Comparison of ENCODE assay signal across 18 cellular contexts in genomic region chr4:17702666-17703065, GRCh38.
DNase-seq lines count a peak whose midpoint lies in the region; ATAC-seq, FAIRE-seq and TF ChIP-seq lines count a peak whose summit lies in the region.
"Had no signal": no experiment of that assay in that cellular context is flagged by ENCODE, and none has a peak within 500 bp of the region (broad histone marks: within the 10 kb centered on the region; RNA-seq: fewer than 3 reads in every experiment).

No MANE protein-coding gene starts in this region.

- no peak for ATAC-seq in K562
- peak; percentile 39 for ATAC-seq in mucosa of descending colon
- ATAC-seq in HG02870 (IDR thresholded peaks at IDR 0.05; ENCODE audit: unreplicated experiment): no peak

- no peak overlapping the region for H4K8ac ChIP-seq in H9 (replicated peaks; ENCODE audit: insufficient read length, low read depth, low read length)

- H2AK5ac ChIP-seq in H9 (ENCODE audit: insufficient read length, low read length): no peak overlapping the region

- H3K23me2 ChIP-seq in H9 (ENCODE audit: insufficient read length, low read depth, low read length, poor library complexity, severe bottlenecking): no peaks in the 10 kb centered on the region

- H3K14ac ChIP-seq in H9 (ENCODE audit: insufficient read depth, low read length): no peak overlapping the region

- no peak overlapping the region for H2BK20ac ChIP-seq in H9 (ENCODE audit: low read depth, low read length, poor library complexity, severe bottlenecking)

- no peak overlapping the region for H2BK5ac ChIP-seq in H9 (ENCODE audit: insufficient read length, low read length)

- intact Hi-C loops in K562 (cut with micrococcal nuclease): no loop called here
- intact Hi-C loops in mucosa of descending colon (cut with DNase I, micrococcal nuclease): no loop called here
- intact Hi-C loops in activated CD4-positive, alpha-beta memory T cell treated with anti-CD3 and anti-CD28 coated beads for 36 hours (cut with micrococcal nuclease): no loop called here

- no peak overlapping the region for H3K4me3 ChIP-seq in K562
- no peak overlapping the region for H3K4me3 ChIP-seq in mucosa of descending colon
- H3K4me3 ChIP-seq: SJSA1 had no signal

- no peak overlapping the region for H3K27ac Mint-ChIP-seq in H9
- no peak overlapping the region for H3K27ac Mint-ChIP-seq in activated CD4-positive, alpha-beta memory T cell treated with anti-CD3 and anti-CD28 coated beads for 36 hours
- H3K27ac Mint-ChIP-seq: CD4-positive, alpha-beta T cell had no signal

- POLR2A ChIA-PET in K562 (lab: Yijun Ruan, JAX): no interaction called here
- POLR2A ChIA-PET in activated CD4-positive, alpha-beta memory T cell treated with anti-CD3 and anti-CD28 coated beads for 36 hours (lab: Charles Lee): no interaction called here

- no peak for TF ChIP-seq RAD21 in K562 (CRISPR knock-in tag; conservative IDR thresholded peaks at IDR 0.05 in 1 of 2, IDR thresholded peaks at IDR 0.05 in 1 of 2)

- BruUV-seq in K562 (replicated peaks; lab: Mats Ljungman, UMichigan): no TSS peak

- no peak for TF ChIP-seq POLR2A in K562 (conservative IDR thresholded peaks at IDR 0.05)

- H4K20me1 ChIP-seq in K562 (replicated peaks; ENCODE audit: control insufficient read depth, insufficient read depth, low read length) (no peaks in the 10 kb centered on the region), H9 (ENCODE audit: control insufficient read depth, insufficient read depth, insufficient read length) (no peaks in the 10 kb centered on the region)

- H3K9me3 Mint-ChIP-seq in H9: peaks cover 0 to 7% of the 10 kb centered on the region in 2 experiments; a peak in 2 of 5 replicates
- peaks cover 10% of the 10 kb centered on the region for H3K9me3 Mint-ChIP-seq in activated CD4-positive, alpha-beta memory T cell treated with anti-CD3 and anti-CD28 coated beads for 36 hours

- no peak overlapping the region for H3K56ac ChIP-seq in H9 (ENCODE audit: insufficient read length, low read depth, low read length)

- H3K9ac ChIP-seq in K562 (ENCODE audit: insufficient read depth in 1 of 2, low read depth in 2 of 2, low read length in 2 of 2) (no peak overlapping the region), H9 (ENCODE audit: extremely low read depth, insufficient read length, low read length) (no peak overlapping the region)

- no peak overlapping the region for H3K4me3 Mint-ChIP-seq in H9
- H3K4me3 Mint-ChIP-seq in activated CD4-positive, alpha-beta memory T cell treated with anti-CD3 and anti-CD28 coated beads for 36 hours: no peak overlapping the region
- H3K4me3 Mint-ChIP-seq: CD4-positive, alpha-beta T cell had no signal

- H2BK120ac ChIP-seq in H9 (ENCODE audit: low read depth, low read length, poor library complexity, severe bottlenecking): no peak overlapping the region

- H3K4me1 Mint-ChIP-seq in H9: no peaks in the 10 kb centered on the region
- H3K4me1 Mint-ChIP-seq in activated CD4-positive, alpha-beta memory T cell treated with anti-CD3 and anti-CD28 coated beads for 36 hours (ENCODE audit: low read depth): no peaks in the 10 kb centered on the region

- H3K27me3 ChIP-seq in K562 (ENCODE audit: control insufficient read depth in 2 of 2, insufficient read depth in 2 of 2, low read length in 2 of 2) (peaks cover 12 to 19% of the 10 kb centered on the region in 2 experiments; a peak in 4 of 5 replicates), H9 (ENCODE audit: insufficient read depth, low read length) (no peaks in the 10 kb centered on the region)
- H3K27me3 ChIP-seq: BE2C, SJSA1 had no signal

- H2AFZ ChIP-seq in K562 (ENCODE audit: low read depth, low read length): no peak overlapping the region
- H2AFZ ChIP-seq in H9 (ENCODE audit: low read length): no peak overlapping the region

- no peak overlapping the region for H3K18ac ChIP-seq in H9 (ENCODE audit: insufficient read length, low read depth, low read length)

- no peak overlapping the region for H3K4ac ChIP-seq in H9 (ENCODE audit: low read depth, low read length)

- H3K36me3 ChIP-seq in K562 (ENCODE audit: control insufficient read depth, insufficient read depth, low read length) (no peaks in the 10 kb centered on the region), mucosa of descending colon (ENCODE audit: low read depth) (no peaks in the 10 kb centered on the region)
- H3K36me3 ChIP-seq: BE2C, SJSA1 had no signal

- in situ Hi-C loops in G401 (cut with HindIII; ENCODE audit: low sequenced_read_pairs): no loop called here
- in situ Hi-C loops in K562 (cut with MboI): no loop called here

- no peaks in the 10 kb centered on the region; a peak in 1 of 7 replicates for H3K36me3 Mint-ChIP-seq in H9 (ENCODE audit: insufficient read depth in 1 of 3, low read depth in 3 of 3)
- peaks cover 1% of the 10 kb centered on the region for H3K36me3 Mint-ChIP-seq in activated CD4-positive, alpha-beta memory T cell treated with anti-CD3 and anti-CD28 coated beads for 36 hours

- H3K27me3 Mint-ChIP-seq in H9 (ENCODE audit: low read depth): no peaks in the 10 kb centered on the region; the same call in 1 of the 2 replicates
- H3K27me3 Mint-ChIP-seq in activated CD4-positive, alpha-beta memory T cell treated with anti-CD3 and anti-CD28 coated beads for 36 hours: no peaks in the 10 kb centered on the region
- H3K27me3 Mint-ChIP-seq: CD4-positive, alpha-beta T cell had no signal

- H3K79me2 ChIP-seq in K562 (ENCODE audit: control insufficient read depth, insufficient read depth, low read length) (no peaks in the 10 kb centered on the region), H9 (ENCODE audit: insufficient read depth, low read length) (no peaks in the 10 kb centered on the region)

- H3T11ph ChIP-seq in H9 (ENCODE audit: low read length): no peak overlapping the region

- no peak overlapping the region for H4K5ac ChIP-seq in H9 (ENCODE audit: insufficient read length, low read depth, low read length)

- H3K9me3 ChIP-seq in K562 (replicated peaks; ENCODE audit: control insufficient read depth, insufficient read depth, low read depth, low read length): no peaks in the 10 kb centered on the region
- peaks cover 5% of the 10 kb centered on the region for H3K9me3 ChIP-seq in mucosa of descending colon
- no peaks in the 10 kb centered on the region for H3K9me3 ChIP-seq in H9 (ENCODE audit: control insufficient read depth, low read depth, low read length)
- H3K9me3 ChIP-seq: BE2C, SJSA1 had no signal

- CTCF ChIA-PET in K562 (lab: Yijun Ruan, JAX; ENCODE audit: low intra/inter-chr PET ratio): no interaction called here
- CTCF ChIA-PET in activated CD4-positive, alpha-beta memory T cell treated with anti-CD3 and anti-CD28 coated beads for 36 hours (lab: Charles Lee): no interaction called here

- H3K9me1 ChIP-seq in K562 (ENCODE audit: control insufficient read depth, insufficient read depth, low read length): no peaks in the 10 kb centered on the region

- no peak overlapping the region for H2BK15ac ChIP-seq in H9 (ENCODE audit: low read depth, low read length)

- no peak overlapping the region for H3K27ac ChIP-seq in K562 (ENCODE audit: extremely low read depth, low read depth, low read length)
- H3K27ac ChIP-seq in H9 (ENCODE audit: insufficient read length, low read depth, low read length): no peak overlapping the region
- H3K27ac ChIP-seq: SJSA1 had no signal

- H3K79me1 ChIP-seq in H9 (ENCODE audit: insufficient read depth, low read depth, low read length, poor library complexity, severe bottlenecking): no peaks in the 10 kb centered on the region

- WGBS in K562 (ENCODE audit: insufficient coverage, low coverage, missing lambda C conversion rate): 0% methylated on average over 4 of the region's 4 CpGs
- WGBS in H9 (ENCODE audit: extremely low coverage, insufficient read length, low lambda C conversion rate): no CpG with 5 or more reads among the region's 4 CpGs

- H2BK12ac ChIP-seq in H9 (ENCODE audit: insufficient read length, low read depth, low read length): no peak overlapping the region

- no peak overlapping the region for H4K91ac ChIP-seq in H9 (ENCODE audit: insufficient read length, low read depth, low read length)

- TF ChIP-seq CTCF in K562 (IDR thresholded peaks at IDR 0.05 in 2 of 3, conservative IDR thresholded peaks at IDR 0.05 in 1 of 3; ENCODE audit: insufficient read depth in 2 of 3, low read depth in 1 of 3, low read length in 3 of 3) (no peak), mucosa of descending colon (IDR thresholded peaks at IDR 0.05) (no peak), H9 (conservative IDR thresholded peaks at IDR 0.05) (no peak)

- H3K4me2 ChIP-seq in K562 (ENCODE audit: insufficient read depth, low read length) (no peak overlapping the region), H9 (ENCODE audit: insufficient read depth, insufficient read length, low read length) (no peak overlapping the region)

- no peak overlapping the region for H3K23ac ChIP-seq in H9 (ENCODE audit: insufficient read length, low read depth, low read length)

- FAIRE-seq in K562 (lab: Jason Lieb, UNC): no peak
- FAIRE-seq: GM12892, H1 had no signal

- peak in 2 of 3 experiments; percentile 5 to 63 for DNase-seq in NCI-H1417 (lab: John Stamatoyannopoulos, UW)
- no peak for DNase-seq in NCI-H1417 treated with DMSO at 0.1 percent for 48 hours (lab: John Stamatoyannopoulos, UW)
- DNase-seq in G401 (ENCODE audit: low spot score): peak; percentile 82
- DNase-seq in K562 (ENCODE audit: extremely low read depth in 1 of 4, low spot score in 3 of 4): no peak
- no peak for DNase-seq in mucosa of descending colon
- DNase-seq in H9: no peak
- DNase-seq in activated CD4-positive, alpha-beta memory T cell treated with anti-CD3 and anti-CD28 coated beads for 36 hours: no peak
- DNase-seq: 8988T; BE2C; CD4-positive, alpha-beta T cell; Kasumi-1; NCI-H1105; NCI-H1930; NCI-H510A treated with DMSO at 0.1 percent for 48 hours had no signal

- no peaks in the 10 kb centered on the region for H3K4me1 ChIP-seq in K562 (replicated peaks in 1 of 2; ENCODE audit: control insufficient read depth in 2 of 2, insufficient read depth in 2 of 2, low read length in 2 of 2)
- H3K4me1 ChIP-seq in mucosa of descending colon (ENCODE audit: low read depth): peaks cover 12% of the 10 kb centered on the region
- no peaks in the 10 kb centered on the region for H3K4me1 ChIP-seq in H9 (ENCODE audit: insufficient read depth, low read length)
- H3K4me1 ChIP-seq: BE2C, SJSA1 had no signal

- no peak for TF ChIP-seq EP300 in K562 (IDR thresholded peaks at IDR 0.05; ENCODE audit: low read length)

TF ChIP-seq in K562, 482 proteins besides CTCF, POLR2A, EP300 and RAD21:
- TF ChIP-seq RFX1 (IDR thresholded peaks at IDR 0.05) (peak; percentile 17; the same call in 1 of the 2 replicates), ZNF133 (CRISPR knock-in tag; IDR thresholded peaks at IDR 0.05) (no peak)

Comparison
In these comparisons a context has a peak if more than half of its experiments do, and no peak if none do; other contexts are left out.
1. DNase-seq: peak in NCI-H1417 (2 of 3) and G401 (single experiment); none in NCI-H1417 treated with DMSO at 0.1 percent for 48 hours (single experiment), K562 (0 of 4), mucosa of descending colon (0 of 3), H9 (single experiment) and activated CD4-positive, alpha-beta memory T cell treated with anti-CD3 and anti-CD28 coated beads for 36 hours (single experiment).